In the genomic region with DNA sequence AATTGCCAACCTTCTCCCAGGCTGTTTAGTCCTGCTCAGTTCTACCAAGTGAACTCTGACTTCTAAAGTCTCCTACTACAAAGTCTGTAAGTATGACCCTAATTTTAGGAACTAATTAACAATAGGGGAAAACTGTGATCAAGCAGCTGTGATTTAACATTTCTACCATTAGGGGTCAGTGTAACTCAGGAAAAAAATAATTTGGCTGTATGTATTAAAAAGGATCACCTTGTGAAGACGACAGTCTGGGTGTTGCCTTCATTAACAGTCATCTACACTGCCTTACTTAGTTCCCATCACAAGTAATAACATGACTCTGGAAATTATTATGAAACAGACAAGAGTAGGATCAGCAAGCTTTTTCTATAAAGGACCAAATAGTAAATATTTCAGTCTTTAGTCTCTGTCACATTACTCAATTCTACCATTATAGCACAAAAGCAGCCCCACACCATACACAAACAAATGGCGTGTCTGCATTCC, we compare ENCODE assay signal across 8 cellular contexts.
A peak's percentile ranks its signal among the peaks of the same experiment; 100 is the strongest.
DNase-seq lines count a peak whose midpoint lies in the region; ATAC-seq and TF ChIP-seq lines count a peak whose summit lies in the region.

No MANE protein-coding gene starts in this region.

- H4K20me1 ChIP-seq in KMS-11 (ENCODE audit: insufficient read depth) (no peaks in the 10 kb centered on the region), OCI-LY3 (ENCODE audit: insufficient read depth, low read length) (no peaks in the 10 kb centered on the region)

- H3K36me3 ChIP-seq in KMS-11 (ENCODE audit: insufficient read depth): no peaks in the 10 kb centered on the region
- no peaks in the 10 kb centered on the region for H3K36me3 ChIP-seq in OCI-LY3 (replicated peaks; ENCODE audit: low read depth, low read length)
- no peaks in the 10 kb centered on the region for H3K36me3 ChIP-seq in parathyroid adenoma (ENCODE audit: control insufficient read depth, insufficient read depth, low read length)

- TF ChIP-seq CTCF in KMS-11 (conservative IDR thresholded peaks at IDR 0.05; ENCODE audit: low read depth, low read length) (peak; percentile 87), OCI-LY3 (IDR thresholded peaks at IDR 0.05; ENCODE audit: low read depth, low read length) (peak; percentile 78), epithelial cell of esophagus (IDR thresholded peaks at IDR 0.05; ENCODE audit: insufficient read depth, low read depth, low read length, missing control alignments) (peak; percentile 60), parathyroid adenoma (IDR thresholded peaks at IDR 0.05) (peak; percentile 76)

- H3K27me3 ChIP-seq in KMS-11 (ENCODE audit: insufficient read depth, low read depth): no peaks in the 10 kb centered on the region
- H3K27me3 ChIP-seq in OCI-LY3 (ENCODE audit: low read depth, low read length): peaks cover 15% of the 10 kb centered on the region; the same call in 1 of the 2 replicates
- H3K27me3 ChIP-seq in parathyroid adenoma (ENCODE audit: control insufficient read depth, insufficient read depth, low read length): no peaks in the 10 kb centered on the region

- H3K79me2 ChIP-seq in KMS-11 (ENCODE audit: insufficient read depth, low read depth) (no peaks in the 10 kb centered on the region), OCI-LY3 (ENCODE audit: low read length) (0 out of 2 replicates have a peak, but pooled peaks cover 2% of the 10 kb centered on the region), parathyroid adenoma (peaks cover 2% of the 10 kb centered on the region)

- H3K9me3 ChIP-seq in OCI-LY3 (ENCODE audit: insufficient read depth, low read length) (no peaks in the 10 kb centered on the region), parathyroid adenoma (ENCODE audit: control insufficient read depth, low read length) (no peaks in the 10 kb centered on the region)

- ATAC-seq in GM21390 (IDR thresholded peaks at IDR 0.05; ENCODE audit: unreplicated experiment) (no peak), GM21367 (IDR thresholded peaks at IDR 0.05; ENCODE audit: unreplicated experiment) (no peak), GM19328 (IDR thresholded peaks at IDR 0.05; ENCODE audit: unreplicated experiment) (no peak)

- H2AFZ ChIP-seq in KMS-11 (ENCODE audit: low read depth) (peak overlapping the region; percentile 9; the same call in 1 of the 2 replicates), OCI-LY3 (ENCODE audit: low read depth, low read length) (no peak overlapping the region), parathyroid adenoma (peak overlapping the region; percentile 61)

- no peak overlapping the region for H3K4me2 ChIP-seq in KMS-11
- H3K4me2 ChIP-seq in OCI-LY3 (ENCODE audit: low read length): peak overlapping the region; percentile 9; the same call in 1 of the 2 replicates
- H3K4me2 ChIP-seq in parathyroid adenoma (ENCODE audit: low read length): no peak overlapping the region

- H3K27ac ChIP-seq in KMS-11 (no peak overlapping the region), OCI-LY3 (ENCODE audit: low read length) (no peak overlapping the region), parathyroid adenoma (no peak overlapping the region)

- DNase-seq in DMS 273 treated with DMSO at 0.1 percent for 48 hours (lab: John Stamatoyannopoulos, UW) (peak; percentile 24), epithelial cell of esophagus (ENCODE audit: low read depth) (peak; percentile 80)

- H3K4me3 ChIP-seq in KMS-11 (IDR thresholded peaks at IDR 0.05; ENCODE audit: insufficient read depth, low read depth, low read length) (no peak overlapping the region), OCI-LY3 (ENCODE audit: low read length) (no peak overlapping the region), epithelial cell of esophagus (ENCODE audit: low read length) (no peak overlapping the region), parathyroid adenoma (ENCODE audit: low read depth, low read length) (no peak overlapping the region)

- H3K4me1 ChIP-seq in KMS-11 (ENCODE audit: low read depth, poor library complexity, severe bottlenecking) (peaks cover 9% of the 10 kb centered on the region), OCI-LY3 (ENCODE audit: low read length) (peaks cover 9% of the 10 kb centered on the region), parathyroid adenoma (peaks cover 1% of the 10 kb centered on the region)

- H3K9ac ChIP-seq in KMS-11 (no peak overlapping the region), OCI-LY3 (ENCODE audit: low read length) (no peak overlapping the region), parathyroid adenoma (no peak overlapping the region)
